In the genomic region with DNA sequence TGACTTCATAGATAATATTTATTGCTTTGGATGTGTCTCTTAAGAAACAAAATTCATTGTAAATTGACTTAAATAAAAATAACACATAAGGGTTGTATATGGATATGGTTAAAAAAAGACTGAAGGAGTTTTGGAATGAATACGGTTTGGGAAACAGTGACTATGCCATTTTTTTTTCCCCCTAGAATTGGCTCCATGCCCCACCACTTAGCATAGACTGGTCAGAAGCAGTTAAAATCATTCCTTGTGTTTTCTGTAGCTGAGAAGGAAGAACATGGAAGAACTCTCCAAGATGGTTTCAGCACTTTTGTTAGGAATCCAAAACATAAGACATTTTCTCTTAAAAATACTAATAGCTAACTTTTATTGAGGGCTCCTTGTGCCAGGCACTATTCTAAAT, we compare ENCODE assay signal across 27 cellular contexts. TPM values are rescaled to one million over a fixed set of nuclear protein-coding genes. Genes with fewer than 3 reads are reported as not detected.
"Had no signal": no experiment of that assay in that cellular context is flagged by ENCODE, and none has a peak within 500 bp of the region (broad histone marks: within the 10 kb centered on the region; RNA-seq: fewer than 3 reads in every experiment).

No MANE protein-coding gene starts in this region.

- H3K9me3 ChIP-seq: ascending aorta, colonic mucosa, gastrocnemius medialis, transverse colon had no signal

- H3K4me3 ChIP-seq: ascending aorta, cardiac muscle cell, colonic mucosa, gastrocnemius medialis, spleen, transverse colon had no signal

- ATAC-seq: activated CD8-positive, alpha-beta memory T cell treated with anti-CD3 and anti-CD28 coated beads, Interleukin-2, amount 10 ng/mL, durations not matched to agents 7 days and 5 days; activated CD8-positive, alpha-beta T cell treated with anti-CD3 and anti-CD28 coated beads, Interleukin-2, amount 10 ng/mL, durations not matched to agents 7 days and 5 days; activated T-cell treated with anti-CD3 and anti-CD28 coated beads, Interleukin-2, amount 50 U/mL, for 72 hours; natural killer cell; right cardiac atrium had no signal

- H3K36me3 ChIP-seq: ascending aorta, cardiac muscle cell, colonic mucosa, gastrocnemius medialis, spleen, transverse colon had no signal

- DNase-seq: activated B cell treated with CpG ODN at 0.5 μM for 24 hours; activated CD4-positive, alpha-beta T cell treated with anti-CD3 and anti-CD28 coated beads, Interleukin-2, amount 50 U/mL, for 1 hour; activated CD8-positive, alpha-beta memory T cell treated with anti-CD3 and anti-CD28 coated beads, Interleukin-2, amount 10 ng/mL, durations not matched to agents 7 days and 5 days; activated CD8-positive, alpha-beta T cell treated with anti-CD3 and anti-CD28 coated beads, Interleukin-2, amount 10 ng/mL, durations not matched to agents 7 days and 5 days; activated naive CD4-positive, alpha-beta T cell treated with Interleukin-2 at 50 U/mL for 16 hours; activated naive CD8-positive, alpha-beta T cell treated with anti-CD3 and anti-CD28 coated beads for 36 hours; activated T-cell treated with anti-CD3 and anti-CD28 coated beads for 4 hours; activated T-cell treated with anti-CD3 and anti-CD28 coated beads, Interleukin-2, amount 50 U/mL, for 72 hours; cerebellar nuclear complex; colonic mucosa; effector CD8-positive, alpha-beta T cell; erythroblast; gastrocnemius medialis; glutamatergic neuron; islet precursor cell; left ventricle myocardium superior; natural killer cell; posterior cingulate gyrus; right cardiac atrium; spleen; stimulated activated naive CD4-positive, alpha-beta T cell; T-helper 1 cell; transverse colon had no signal

- H3K4me1 ChIP-seq: ascending aorta, colonic mucosa, gastrocnemius medialis, spleen, transverse colon had no signal

- H3K27me3 ChIP-seq: ascending aorta, cardiac muscle cell, colonic mucosa, gastrocnemius medialis, transverse colon had no signal

- H3K27ac ChIP-seq: ascending aorta, colonic mucosa, spleen, transverse colon had no signal

RNA-seq across cellular contexts. Expression of gene FAM20A, which starts 39.4 kb away (rescaled TPM):
- total RNA-seq: activated B cell treated with CpG ODN at 0.5 μM for 24 hours; activated CD8-positive, alpha-beta memory T cell treated with anti-CD3 and anti-CD28 coated beads, Interleukin-2, amount 10 ng/mL, durations not matched to agents 7 days and 5 days; activated CD8-positive, alpha-beta T cell treated with anti-CD3 and anti-CD28 coated beads, Interleukin-2, amount 10 ng/mL, durations not matched to agents 7 days and 5 days; activated naive CD8-positive, alpha-beta T cell treated with anti-CD3 and anti-CD28 coated beads for 36 hours; activated T-cell treated with anti-CD3 and anti-CD28 coated beads, Interleukin-2, amount 50 U/mL, for 72 hours; dermis microvascular lymphatic vessel endothelial cell; lung microvascular endothelial cell had no signal
